ENCODE assay signal across 7 cellular contexts in the genomic region with DNA sequence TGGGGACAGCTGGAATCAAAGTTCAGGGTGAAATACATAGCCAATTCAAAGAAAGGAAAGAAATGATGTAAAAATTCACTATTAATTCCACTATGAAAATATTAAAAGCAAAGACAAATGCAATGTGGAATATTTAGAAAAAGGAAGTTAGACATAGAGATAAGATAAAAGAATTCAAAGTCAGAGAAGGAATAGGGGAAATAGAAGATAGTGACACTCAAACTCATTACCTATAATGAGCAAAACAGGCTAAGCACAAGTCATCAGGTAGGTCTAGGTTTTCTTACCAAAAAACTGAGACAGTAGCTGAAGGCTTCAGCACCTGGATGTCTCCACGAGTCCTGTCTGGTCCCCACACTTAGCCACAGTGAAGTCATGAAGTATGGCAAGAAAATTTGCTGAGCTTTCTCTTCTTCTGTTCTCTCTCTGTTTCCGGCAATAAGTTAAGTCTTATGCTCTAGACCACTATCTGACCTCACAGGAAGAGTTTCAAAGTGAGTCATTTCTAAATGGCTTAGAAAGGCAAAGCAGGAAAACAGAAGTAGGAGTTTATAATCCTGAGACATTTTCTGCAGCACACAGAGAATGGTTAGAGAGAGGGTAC. TPM values are rescaled to one million over a fixed set of nuclear protein-coding genes. Genes with fewer than 3 reads are reported as not detected.
A peak's percentile ranks its signal among the peaks of the same experiment; 100 is the strongest.
DNase-seq lines count a peak whose midpoint lies in the region; ATAC-seq and TF ChIP-seq lines count a peak whose summit lies in the region.

Gene C3AR1 (minus strand): TSS at position 369 of the 604 bp plus-strand sequence. CDS start 6,174 bp downstream, outside the sequence.

- in situ Hi-C loops in IMR-90 (cut with MboI; ENCODE audit: low sequenced_read_pairs) = no loop called here

- H3K4me3 ChIP-seq in IMR-90 (ENCODE audit: insufficient read depth, low read depth, low read length) = no peak within 1 kb of the TSS
- no peak within 1 kb of the TSS for H3K4me3 ChIP-seq in fibroblast of lung (replicated peaks in 1 of 4; ENCODE audit: control extremely low read depth in 1 of 4, insufficient read depth in 1 of 4, low read depth in 3 of 4, low read length in 4 of 4)

- BruUV-seq in IMR-90 (replicated peaks; lab: Mats Ljungman, UMichigan) = no TSS peak

- CTCF ChIA-PET in IMR-90 (lab: Yijun Ruan, JAX) = interaction anchor here (0.6 to 1.1 kb wide), 2 partner anchors 12 to 20 kb away, joined by 3 read pairs; no protein-coding TSS in a partner anchor
- CTCF ChIA-PET in activated CD4-positive, alpha-beta T cell treated with anti-CD3 and anti-CD28 coated beads, Interleukin-2, amount 10 ng/mL, durations not matched to agents 7 days and 5 days (lab: Charles Lee) = interaction anchor here (1.0 to 1.7 kb wide), 5 partner anchors 9 to 107 kb away, joined by 3 to 8 read pairs (median 6); no protein-coding TSS in a partner anchor

- no peak within 1 kb of the TSS for H4K91ac ChIP-seq in IMR-90 (ENCODE audit: insufficient read depth, low read depth, low read length)

- H2AK9ac ChIP-seq in IMR-90 (replicated peaks; ENCODE audit: low read depth, low read length, poor library complexity) = no peak within 1 kb of the TSS

- peaks cover 2% of the 10 kb centered on the region; the same call in 1 of the 2 replicates for H3K4me1 ChIP-seq in IMR-90 (ENCODE audit: control insufficient read depth, insufficient read depth, low read length)
- H3K4me1 ChIP-seq in fibroblast of lung (ENCODE audit: control insufficient read depth, extremely low read depth, insufficient read depth, low read length) = peaks cover 2% of the 10 kb centered on the region

- DNase-seq in IMR-90 = peak; percentile 79
- peak; percentile 65 for DNase-seq in activated CD4-positive, alpha-beta T cell treated with anti-CD3 and anti-CD28 coated beads, Interleukin-2, amount 10 ng/mL, durations not matched to agents 7 days and 5 days
- DNase-seq in fibroblast of lung (ENCODE audit: low read depth in 2 of 2) = peak; percentile 61 to 83
- no peak for DNase-seq in posterior vena cava (ENCODE audit: low spot score)
- DNase-seq in NCI-H774 (lab: John Stamatoyannopoulos, UW) = no peak
- no peak for DNase-seq in inferior parietal cortex (ENCODE audit: extremely low spot score)

- POLR2A ChIA-PET in IMR-90 (lab: Charles Lee; ENCODE audit: unreplicated experiment) = no interaction called here
- POLR2A ChIA-PET in activated CD4-positive, alpha-beta T cell treated with anti-CD3 and anti-CD28 coated beads, Interleukin-2, amount 10 ng/mL, durations not matched to agents 7 days and 5 days (lab: Charles Lee) = no interaction called here

- H2BK20ac ChIP-seq in IMR-90 (ENCODE audit: low read depth, low read length) = 0 out of 2 replicates have a peak within 1 kb of the TSS, but pooled peaks have one; percentile 70

- H2AK5ac ChIP-seq in IMR-90 (ENCODE audit: low read depth, low read length) = peak within 1 kb of the TSS; percentile 35; the same call in 1 of the 2 replicates

- peak within 1 kb of the TSS; percentile 77 for H3K27ac Mint-ChIP-seq in activated CD4-positive, alpha-beta T cell treated with anti-CD3 and anti-CD28 coated beads, Interleukin-2, amount 10 ng/mL, durations not matched to agents 7 days and 5 days

- no peak within 1 kb of the TSS for H3K56ac ChIP-seq in IMR-90 (ENCODE audit: extremely low read depth, insufficient read depth, low read length)

- no peak for TF ChIP-seq RAD21 in IMR-90 (IDR thresholded peaks at IDR 0.05; ENCODE audit: low read length)

- H4K8ac ChIP-seq in IMR-90 (ENCODE audit: low read depth in 2 of 2, low read length in 2 of 2) = peak within 1 kb of the TSS; percentile 44 to 91; a peak in 3 of 4 replicates

- H2BK120ac ChIP-seq in IMR-90 (ENCODE audit: low read depth, low read length) = peak within 1 kb of the TSS; percentile 28

- H3K36me3 ChIP-seq in IMR-90 (ENCODE audit: control insufficient read depth, insufficient read depth, low read length) (no peaks in the 10 kb centered on the region), fibroblast of lung (ENCODE audit: control insufficient read depth, insufficient read depth, low read length) (no peaks in the 10 kb centered on the region)

- H3K9ac ChIP-seq in IMR-90 (ENCODE audit: low read depth, low read length) = no peak within 1 kb of the TSS
- no peak within 1 kb of the TSS for H3K9ac ChIP-seq in fibroblast of lung (ENCODE audit: insufficient read depth, low read length)

- intact Hi-C loops in IMR-90 (cut with micrococcal nuclease) (no loop called here), posterior vena cava (cut with DNase I) (no loop called here)

- H4K20me1 ChIP-seq in IMR-90 (ENCODE audit: insufficient read depth, low read length) (no peaks in the 10 kb centered on the region), fibroblast of lung (ENCODE audit: control insufficient read depth, extremely low read depth, insufficient read depth, low read length) (no peaks in the 10 kb centered on the region)

- peak within 1 kb of the TSS; percentile 84; the same call in 1 of the 2 replicates for H3K18ac ChIP-seq in IMR-90 (ENCODE audit: low read depth, low read length)

- H3K4me2 ChIP-seq in IMR-90 (ENCODE audit: low read depth, low read length) (peak within 1 kb of the TSS; percentile 75), fibroblast of lung (ENCODE audit: extremely low read depth, insufficient read depth, low read length) (peak within 1 kb of the TSS; percentile 20)

- peak within 1 kb of the TSS; percentile 56; the same call in 1 of the 2 replicates for H4K5ac ChIP-seq in IMR-90 (ENCODE audit: low read depth, low read length)

- ATAC-seq in GM19438 (IDR thresholded peaks at IDR 0.05; ENCODE audit: low read depth, unreplicated experiment) (peak; percentile 70), IMR-90 (ENCODE audit: low read depth) (peak; percentile 91)

- H3K36me3 Mint-ChIP-seq in activated CD4-positive, alpha-beta T cell treated with anti-CD3 and anti-CD28 coated beads, Interleukin-2, amount 10 ng/mL, durations not matched to agents 7 days and 5 days (ENCODE audit: low read depth) = peaks cover 3% of the 10 kb centered on the region

- no peak within 1 kb of the TSS; the same call in 2 of the 3 replicates for H2BK15ac ChIP-seq in IMR-90 (ENCODE audit: low read depth, low read length)

- H3K9me1 ChIP-seq in IMR-90 (ENCODE audit: insufficient read depth, low read length) = no peaks in the 10 kb centered on the region; the same call in 1 of the 2 replicates

- no peaks in the 10 kb centered on the region for H3K27me3 ChIP-seq in IMR-90 (ENCODE audit: control insufficient read depth, insufficient read depth, low read length)
- no peaks in the 10 kb centered on the region for H3K27me3 ChIP-seq in fibroblast of lung (ENCODE audit: control insufficient read depth, insufficient read depth, low read length)

- H3K14ac ChIP-seq in IMR-90 (replicated peaks; ENCODE audit: low read depth, low read length) = peak within 1 kb of the TSS; percentile 54; the same call in 1 of the 2 replicates

- no peaks in the 10 kb centered on the region for H3K79me1 ChIP-seq in IMR-90 (ENCODE audit: low read depth in 1 of 2, low read length in 2 of 2)

- H3K9me3 Mint-ChIP-seq in activated CD4-positive, alpha-beta T cell treated with anti-CD3 and anti-CD28 coated beads, Interleukin-2, amount 10 ng/mL, durations not matched to agents 7 days and 5 days = no peaks in the 10 kb centered on the region

- H2AFZ ChIP-seq in IMR-90 (replicated peaks; ENCODE audit: low read length, poor library complexity) = peak within 1 kb of the TSS; percentile 87
- H2AFZ ChIP-seq in fibroblast of lung (ENCODE audit: low read length) = peak within 1 kb of the TSS; percentile 64

- H3K9me3 ChIP-seq in IMR-90 (ENCODE audit: control insufficient read depth, insufficient read depth, low read length) (no peaks in the 10 kb centered on the region), fibroblast of lung (ENCODE audit: control insufficient read depth, insufficient read depth, low read depth, low read length) (no peaks in the 10 kb centered on the region)

- dilution Hi-C loops in IMR-90 (cut with HindIII; ENCODE audit: low sequenced_read_pairs, unreplicated experiment) = no loop called here

- H3K4me1 Mint-ChIP-seq in activated CD4-positive, alpha-beta T cell treated with anti-CD3 and anti-CD28 coated beads, Interleukin-2, amount 10 ng/mL, durations not matched to agents 7 days and 5 days = peaks cover 34% of the 10 kb centered on the region

- WGBS in IMR-90 (ENCODE audit: extremely low coverage in 2 of 2, insufficient read length in 1 of 2), 2 experiments = no CpG with 5 or more reads among the region's 2 CpGs

- 0 out of 2 replicates have a peak within 1 kb of the TSS, but pooled peaks have one; percentile 63 for H3K4ac ChIP-seq in IMR-90 (ENCODE audit: low read depth, low read length)

- no peaks in the 10 kb centered on the region for H3K79me2 ChIP-seq in fibroblast of lung (ENCODE audit: control insufficient read depth, insufficient read depth, low read length)

- H2BK5ac ChIP-seq in IMR-90 (ENCODE audit: low read depth, low read length, poor library complexity, severe bottlenecking) = peak within 1 kb of the TSS; percentile 76

- H3K23ac ChIP-seq in IMR-90 (ENCODE audit: low read depth, low read length) = peak within 1 kb of the TSS; percentile 21; the same call in 1 of the 2 replicates

- no peak for TF ChIP-seq CTCF in IMR-90 (conservative IDR thresholded peaks at IDR 0.05; ENCODE audit: low read depth, low read length)
- TF ChIP-seq CTCF in fibroblast of lung (conservative IDR thresholded peaks at IDR 0.05 in 1 of 2, IDR thresholded peaks at IDR 0.05 in 1 of 2; ENCODE audit: low read depth in 1 of 2, low read length in 2 of 2) = no peak

- H3K27ac ChIP-seq in IMR-90 (ENCODE audit: insufficient read depth, low read length) (no peak within 1 kb of the TSS), fibroblast of lung (ENCODE audit: insufficient read depth, low read length) (no peak within 1 kb of the TSS)

- TF ChIP-seq POLR2A in IMR-90 (IDR thresholded peaks at IDR 0.05; ENCODE audit: low read depth, low read length) = no peak

- peak within 1 kb of the TSS; percentile 65 for H3K4me3 Mint-ChIP-seq in activated CD4-positive, alpha-beta T cell treated with anti-CD3 and anti-CD28 coated beads, Interleukin-2, amount 10 ng/mL, durations not matched to agents 7 days and 5 days

- H3K27me3 Mint-ChIP-seq in activated CD4-positive, alpha-beta T cell treated with anti-CD3 and anti-CD28 coated beads, Interleukin-2, amount 10 ng/mL, durations not matched to agents 7 days and 5 days = no peaks in the 10 kb centered on the region

TF ChIP-seq in IMR-90, 13 proteins besides CTCF, POLR2A, EP300 and RAD21 (continues in another document):
- peak; percentile 50; the same call in 1 of the 2 replicates for TF ChIP-seq FOS (IDR thresholded peaks at IDR 0.05; ENCODE audit: low read depth, low read length)

RNA-seq across cellular contexts. Expression of gene C3AR1, which starts in this region (rescaled TPM):
- total RNA-seq in IMR-90 (2012; rRNA removed) (0.28 and 0.36 TPM in 2 replicates), fibroblast of lung (0.17 TPM in 1 of 2 replicates, not detected in the other), posterior vena cava (10 to 100 TPM; 17.1 to 26.6 TPM)
- polyA plus RNA-seq in IMR-90 (2012; rRNA removed) (0.31 and 0.42 TPM in 2 replicates), fibroblast of lung (0.34 and 0.37 TPM in 2 replicates)
- 0.29 and 0.34 TPM in 2 replicates for polyA plus RNA-seq in IMR-90 (2012; cell fraction: cytosol; rRNA removed)
- 0.07 and 0.08 TPM in 2 replicates for polyA plus RNA-seq in IMR-90 (2012; cell fraction: nucleus; rRNA removed; ENCODE audit: low replicate concordance)
- 1 to 10 TPM; 5.4 to 5.9 TPM for total RNA-seq in activated CD4-positive, alpha-beta T cell treated with anti-CD3 and anti-CD28 coated beads, Interleukin-2, amount 10 ng/mL, durations not matched to agents 7 days and 5 days
- 0.23 and 0.24 TPM in 2 replicates for polyA plus RNA-seq in fibroblast of lung (2012)
- 22.9 TPM in 1 of 2 replicates, not detected in the other for polyA minus RNA-seq in fibroblast of lung (ENCODE audit: low replicate concordance)

Comparison
In these comparisons a context has a peak if more than half of its experiments do, and no peak if none do; other contexts are left out.
1. Peak in DNase-seq, ATAC-seq and H3K4me2 ChIP-seq in IMR-90; RNA of the gene not detected or under 1 TPM.
2. DNase-seq: peak in activated CD4-positive, alpha-beta T cell treated with anti-CD3 and anti-CD28 coated beads, Interleukin-2, amount 10 ng/mL, durations not matched to agents 7 days and 5 days (single experiment) and fibroblast of lung (2 of 2); none in posterior vena cava (single experiment), NCI-H774 (single experiment) and inferior parietal cortex (single experiment).